ENCODE assay signal across 25 cellular contexts in genomic region chr2:215635071-215635787, GRCh38.
"Had no signal": no experiment of that assay in that cellular context is flagged by ENCODE, and none has a peak within 500 bp of the region (broad histone marks: within the 10 kb centered on the region; RNA-seq: fewer than 3 reads in every experiment).

No MANE protein-coding gene starts in this region.

- ATAC-seq: activated CD8-positive, alpha-beta memory T cell treated with anti-CD3 and anti-CD28 coated beads, Interleukin-2, amount 10 ng/mL, durations not matched to agents 7 days and 5 days; activated CD8-positive, alpha-beta T cell treated with anti-CD3 and anti-CD28 coated beads for 36 hours; activated naive CD8-positive, alpha-beta T cell treated with anti-CD3 and anti-CD28 coated beads, Interleukin-2, amount 50 U/mL, for 24 hours; body of pancreas; heart right ventricle; natural killer cell; stimulated activated naive CD8-positive, alpha-beta T cell treated with anti-CD3 and anti-CD28 coated beads, Interleukin-15, Interleukin-2, amounts not matched to agents 100 U/mL and 50 U/mL, for 24 hours had no signal

- DNase-seq: activated CD4-positive, alpha-beta T cell treated with anti-CD3 and anti-CD28 coated beads, Interleukin-2, amount 10 ng/mL, durations not matched to agents 7 days and 5 days; activated CD4-positive, CD25-positive, alpha-beta regulatory T cell treated with anti-CD3 and anti-CD28 coated beads, Interleukin-2, amount 50 U/mL, for 72 hours; activated CD8-positive, alpha-beta memory T cell treated with anti-CD3 and anti-CD28 coated beads, Interleukin-2, amount 10 ng/mL, durations not matched to agents 7 days and 5 days; activated CD8-positive, alpha-beta T cell treated with anti-CD3 and anti-CD28 coated beads for 36 hours; activated gamma-delta T cell; activated naive CD4-positive, alpha-beta T cell treated with anti-CD3 and anti-CD28 coated beads, Interleukin-2, amount 50 U/mL, for 16 hours; activated naive CD8-positive, alpha-beta T cell treated with anti-CD3 and anti-CD28 coated beads, Interleukin-2, amount 50 U/mL, for 24 hours; activated T-cell treated with anti-CD3 and anti-CD28 coated beads for 4 hours; body of pancreas; endodermal cell; heart right ventricle; islet precursor cell; midbrain; natural killer cell; ovary; stimulated activated CD4-positive, alpha-beta T cell treated with anti-CD3 and anti-CD28 coated beads, Interleukin-4, amount 100 ng/mL, for 24 hours; stimulated activated naive CD8-positive, alpha-beta T cell treated with anti-CD3 and anti-CD28 coated beads, Interleukin-15, Interleukin-2, amounts not matched to agents 100 U/mL and 50 U/mL, for 24 hours; T-helper 1 cell; upper lobe of right lung; WERI-Rb-1 had no signal

- H3K27me3 ChIP-seq: body of pancreas, heart right ventricle, ovary, upper lobe of right lung had no signal

- H3K36me3 ChIP-seq: heart right ventricle, ovary, prostate gland, upper lobe of right lung, WERI-Rb-1 had no signal

- FAIRE-seq: TTC549 had no signal

- H3K4me3 ChIP-seq: body of pancreas, coronary artery, heart right ventricle, lung, ovary, prostate gland, upper lobe of right lung had no signal

- H3K27ac ChIP-seq: body of pancreas, coronary artery, epithelial cell of prostate, heart right ventricle, ovary, prostate gland, upper lobe of right lung, WERI-Rb-1 had no signal

- H3K9me3 ChIP-seq: ovary, prostate gland had no signal

- H3K4me1 ChIP-seq: body of pancreas, heart right ventricle, prostate gland, upper lobe of right lung had no signal
